1 cellular context compared by ENCODE assay signal in genomic region chr10:76086571-76087260, GRCh38.
A peak's percentile ranks its signal among the peaks of the same experiment; 100 is the strongest.
TF ChIP-seq lines count a peak whose summit lies in the region.

No MANE protein-coding gene starts in this region.

TF ChIP-seq in HEK293, 187 proteins besides CTCF, POLR2A, EP300 and RAD21 (continued from another document):
- peak; percentile 46 for TF ChIP-seq ZNF335 (tag by site-specific recombination; conservative IDR thresholded peaks at IDR 0.05)
- TF ChIP-seq BCL6B (tag by site-specific recombination; IDR thresholded peaks at IDR 0.05) = peak; percentile 93
- 0 out of 2 replicates have a peak, but pooled peaks have one; percentile 22 for TF ChIP-seq ZBTB1 (tag by site-specific recombination; IDR thresholded peaks at IDR 0.05)
- TF ChIP-seq ZNF747 (tag by site-specific recombination; IDR thresholded peaks at IDR 0.05) = no peak
- TF ChIP-seq TSHZ1 (tag by site-specific recombination; IDR thresholded peaks at IDR 0.05; ENCODE audit: borderline replicate concordance) = peak; percentile 78; the same call in 1 of the 2 replicates
- TF ChIP-seq ZNF394 (tag by site-specific recombination; IDR thresholded peaks at IDR 0.05; ENCODE audit: borderline replicate concordance) = peak; percentile 45; the same call in 1 of the 2 replicates
- peak; percentile 38; the same call in 1 of the 2 replicates for TF ChIP-seq ZNF449 (tag by site-specific recombination; IDR thresholded peaks at IDR 0.05)
- TF ChIP-seq ZNF24 (tag by site-specific recombination; IDR thresholded peaks at IDR 0.05) = peak; percentile 75; the same call in 1 of the 2 replicates
- TF ChIP-seq ZNF660 (tag by site-specific recombination; IDR thresholded peaks at IDR 0.05) = peak; percentile 66; the same call in 1 of the 2 replicates
- peak; percentile 93 for TF ChIP-seq ZNF843 (tag by site-specific recombination; IDR thresholded peaks at IDR 0.05)
- TF ChIP-seq ZNF501 (tag by site-specific recombination; IDR thresholded peaks at IDR 0.05) = peak; percentile 61; the same call in 1 of the 2 replicates
- TF ChIP-seq PBX3 (CRISPR knock-in tag; IDR thresholded peaks at IDR 0.05) = 0 out of 2 replicates have a peak, but pooled peaks have one; percentile 53
- no peak for TF ChIP-seq ZNF777 (tag by site-specific recombination; IDR thresholded peaks at IDR 0.05; ENCODE audit: borderline replicate concordance)
- TF ChIP-seq ZNF202 (tag by site-specific recombination; IDR thresholded peaks at IDR 0.05; ENCODE audit: borderline replicate concordance) = no peak
- peak; percentile 39; the same call in 1 of the 2 replicates for TF ChIP-seq ZSCAN4 (tag by site-specific recombination; IDR thresholded peaks at IDR 0.05)
- no peak for TF ChIP-seq ZNF221 (tag by site-specific recombination; IDR thresholded peaks at IDR 0.05; ENCODE audit: borderline replicate concordance)
- no peak for TF ChIP-seq ZNF311 (tag by site-specific recombination; IDR thresholded peaks at IDR 0.05; ENCODE audit: borderline replicate concordance)
- TF ChIP-seq MZF1 (tag by site-specific recombination; IDR thresholded peaks at IDR 0.05; ENCODE audit: borderline replicate concordance) = peak; percentile 40; the same call in 1 of the 2 replicates
- TF ChIP-seq ZNF354C (tag by site-specific recombination; IDR thresholded peaks at IDR 0.05; ENCODE audit: borderline replicate concordance, low read depth) = peak; percentile 97
- no peak for TF ChIP-seq ELK4 (IDR thresholded peaks at IDR 0.05; ENCODE audit: borderline replicate concordance, low read depth, low read length)
- TF ChIP-seq ZNF596 (tag by site-specific recombination; IDR thresholded peaks at IDR 0.05) = peak; percentile 59; the same call in 1 of the 2 replicates
- peak; percentile 93 for TF ChIP-seq IKZF3 (tag by site-specific recombination; IDR thresholded peaks at IDR 0.05)
- TF ChIP-seq ZNF174 (tag by site-specific recombination; IDR thresholded peaks at IDR 0.05) = no peak
